7 cellular contexts compared by ENCODE assay signal in genomic region chr17:41648411-41649195, GRCh38.
A peak's percentile ranks its signal among the peaks of the same experiment; 100 is the strongest.
DNase-seq lines count a peak whose midpoint lies in the region; TF ChIP-seq lines count a peak whose summit lies in the region.

No MANE protein-coding gene starts in this region.

- in situ Hi-C loops in GM13976 (cut with MboI; ENCODE audit: low sequenced_read_pairs, unreplicated experiment): no loop called here

- POLR2A ChIA-PET in RWPE1 (lab: Yijun Ruan, JAX; ENCODE audit: low non-redundant PET): no interaction called here

- H3K4me1 Mint-ChIP-seq in nephron progenitor cell: peaks cover 28% of the 10 kb centered on the region

- peak overlapping the region; percentile 35 for H3K4me3 ChIP-seq in LNCaP clone FGC (ENCODE audit: low read depth, low read length)

- H3K27ac ChIP-seq in RWPE1: peak overlapping the region; percentile 100

- CTCF ChIA-PET in RWPE1 (lab: Yijun Ruan, JAX): interaction anchor here (0.6 to 13.5 kb wide), 36 partner anchors 9 to 1184 kb away, joined by 3 to 321 read pairs (median 3); no protein-coding TSS in a partner anchor

- peaks cover 3% of the 10 kb centered on the region for H3K27me3 Mint-ChIP-seq in nephron progenitor cell (ENCODE audit: low read depth, poor library complexity)

- no peaks in the 10 kb centered on the region for H3K9me3 Mint-ChIP-seq in nephron progenitor cell

- H3K27ac Mint-ChIP-seq in nephron progenitor cell: no peak overlapping the region

- peak overlapping the region; percentile 76 for H3K4me3 Mint-ChIP-seq in nephron progenitor cell

- DNase-seq in GM13976 (ENCODE audit: low spot score): peak; percentile 91
- DNase-seq in LNCaP clone FGC (ENCODE audit: low read depth): peak; percentile 47
- peak; percentile 76 for DNase-seq in RWPE1 (ENCODE audit: low spot score)
- peak; percentile 73 for DNase-seq in activated effector memory CD4-positive, alpha-beta T cell treated with Interleukin-2 at 50 U/mL for 16 hours
- peak; percentile 74 for DNase-seq in fibroblast of the conjunctiva (ENCODE audit: low read depth)
- DNase-seq in nephron progenitor cell: peak; percentile 96
- peak; percentile 72 for DNase-seq in stimulated activated naive CD4-positive, alpha-beta T cell treated with Interleukin-2 at 50 U/mL for 16 hours (lab: John Stamatoyannopoulos, UW)

- TF ChIP-seq CTCF in GM13976 (IDR thresholded peaks at IDR 0.05; ENCODE audit: borderline replicate concordance, control extremely low read depth, extremely low read depth, insufficient read depth, missing control alignments) (peak; percentile 91), LNCaP clone FGC (IDR thresholded peaks at IDR 0.05; ENCODE audit: control insufficient read depth, extremely low read depth, insufficient read depth) (peak; percentile 91), RWPE1 (conservative IDR thresholded peaks at IDR 0.05; ENCODE audit: low read depth) (peak; percentile 85), nephron progenitor cell (IDR thresholded peaks at IDR 0.05) (peak; percentile 89)

- H3K36me3 Mint-ChIP-seq in nephron progenitor cell (ENCODE audit: low read depth): no peaks in the 10 kb centered on the region

Comparison
In these comparisons a context has a peak if more than half of its experiments do, and no peak if none do; other contexts are left out.
1. Peak in every context shown above with its lines: DNase-seq, H3K4me3 ChIP-seq and H3K27ac ChIP-seq.